ENCODE assay signal across 19 cellular contexts in the genomic region with DNA sequence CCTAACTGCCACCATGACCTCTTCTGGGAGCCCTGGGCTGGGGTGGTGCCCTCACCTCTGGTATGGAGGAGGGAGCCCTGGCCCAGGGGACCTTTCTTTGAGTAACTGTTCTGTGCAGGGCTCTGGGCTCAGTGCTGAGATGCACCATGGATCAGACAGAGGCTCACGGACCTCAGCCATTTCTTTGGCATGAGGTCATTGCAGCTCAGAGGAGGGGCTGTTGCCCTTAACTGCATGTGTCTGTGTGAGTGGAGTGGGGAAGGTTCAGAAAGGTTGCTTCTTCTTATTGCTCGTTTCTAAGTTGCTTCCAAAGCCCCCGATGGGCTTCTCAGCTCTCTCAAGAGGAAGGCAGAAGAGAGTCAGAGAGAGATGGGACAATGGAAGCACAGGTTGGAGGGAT.
DNase-seq lines count a peak whose midpoint lies in the region; ATAC-seq and TF ChIP-seq lines count a peak whose summit lies in the region.
"Had no signal": no experiment of that assay in that cellular context is flagged by ENCODE, and none has a peak within 500 bp of the region (broad histone marks: within the 10 kb centered on the region; RNA-seq: fewer than 3 reads in every experiment).

No MANE protein-coding gene starts in this region.

- H3K4ac ChIP-seq in IMR-90 (ENCODE audit: low read depth, low read length): peak overlapping the region; percentile 88

- dilution Hi-C loops in IMR-90 (cut with HindIII; ENCODE audit: low sequenced_read_pairs, unreplicated experiment): no loop called here

- H4K20me1 ChIP-seq in IMR-90 (ENCODE audit: insufficient read depth, low read length): no peaks in the 10 kb centered on the region

- peak overlapping the region; percentile 92; the same call in 2 of the 3 replicates for H2BK15ac ChIP-seq in IMR-90 (ENCODE audit: low read depth, low read length)

- H2BK120ac ChIP-seq in IMR-90 (ENCODE audit: low read depth, low read length): peak overlapping the region; percentile 86

- DNase-seq in AG08396 (ENCODE audit: low spot score): peak; percentile 69
- peak; percentile 68 for DNase-seq in IMR-90
- no peak for DNase-seq in esophagus muscularis mucosa (ENCODE audit: extremely low spot score)
- peak; percentile 57 for DNase-seq in myocyte (ENCODE audit: low read depth)
- DNase-seq in activated naive CD4-positive, alpha-beta T cell treated with anti-CD3 and anti-CD28 coated beads, Interleukin-2, amount 50 U/mL, for 16 hours: no peak
- DNase-seq in LoVo (ENCODE audit: low spot score): no peak
- DNase-seq in DMS79 (lab: John Stamatoyannopoulos, UW): no peak
- DNase-seq: activated CD4-positive, alpha-beta T cell treated with anti-CD3 and anti-CD28 coated beads for 36 hours; activated T-cell treated with anti-CD3 and anti-CD28 coated beads, Interleukin-2, amount 50 U/mL, for 48 hours; AML-193; body of pancreas; DMS53; mammary epithelial cell; MV-4-11; posterior cingulate gyrus; T-helper 1 cell had no signal

- peaks cover 40% of the 10 kb centered on the region for H3K9me1 ChIP-seq in IMR-90 (ENCODE audit: insufficient read depth, low read length)

- H2AK9ac ChIP-seq in IMR-90 (replicated peaks; ENCODE audit: low read depth, low read length, poor library complexity): peak overlapping the region; percentile 74

- H4K8ac ChIP-seq in IMR-90 (ENCODE audit: low read depth in 2 of 2, low read length in 2 of 2): peak overlapping the region; percentile 43 to 89; a peak in 3 of 4 replicates

- no peak overlapping the region for H3K9ac ChIP-seq in IMR-90 (ENCODE audit: low read depth, low read length)

- TF ChIP-seq POLR2A in IMR-90 (IDR thresholded peaks at IDR 0.05; ENCODE audit: low read depth, low read length): no peak
- TF ChIP-seq POLR2A in esophagus muscularis mucosa (IDR thresholded peaks at IDR 0.05; ENCODE audit: low read depth): no peak

- 20% methylated on average over 1 of the region's 3 CpGs; no CpG with 5 or more reads in 1 of the 2 experiments for WGBS in IMR-90 (ENCODE audit: extremely low coverage in 2 of 2, insufficient read length in 1 of 2), 2 experiments
- 57% methylated on average over 3 of the region's 3 CpGs for WGBS in esophagus muscularis mucosa

- H2BK20ac ChIP-seq in IMR-90 (ENCODE audit: low read depth, low read length): peak overlapping the region; percentile 95

- TF ChIP-seq EP300 in esophagus muscularis mucosa (IDR thresholded peaks at IDR 0.05): no peak

- H3K27me3 ChIP-seq in IMR-90 (ENCODE audit: control insufficient read depth, insufficient read depth, low read length): no peaks in the 10 kb centered on the region
- no peaks in the 10 kb centered on the region for H3K27me3 ChIP-seq in esophagus muscularis mucosa
- H3K27me3 ChIP-seq: body of pancreas had no signal

- POLR2A ChIA-PET in IMR-90 (lab: Charles Lee; ENCODE audit: unreplicated experiment): interaction anchor here (1.0 kb wide), 1 partner anchor 11 kb away, joined by 5 read pairs; no protein-coding TSS in a partner anchor

- peak overlapping the region; percentile 21; the same call in 1 of the 2 replicates for H3K23ac ChIP-seq in IMR-90 (ENCODE audit: low read depth, low read length)

- H3K56ac ChIP-seq in IMR-90 (ENCODE audit: extremely low read depth, insufficient read depth, low read length): peak overlapping the region; percentile 48; the same call in 1 of the 2 replicates

- TF ChIP-seq RAD21 in IMR-90 (IDR thresholded peaks at IDR 0.05; ENCODE audit: low read length): no peak

- H3K4me1 ChIP-seq in IMR-90 (ENCODE audit: control insufficient read depth, insufficient read depth, low read length): peaks cover 28% of the 10 kb centered on the region
- H3K4me1 ChIP-seq in esophagus muscularis mucosa: peaks cover 11 to 18% (median 15%) of the 10 kb centered on the region in 4 donors
- H3K4me1 ChIP-seq: body of pancreas had no signal

- H3K36me3 ChIP-seq in IMR-90 (ENCODE audit: control insufficient read depth, insufficient read depth, low read length) (no peaks in the 10 kb centered on the region), esophagus muscularis mucosa (no peaks in the 10 kb centered on the region)

- H3K14ac ChIP-seq in IMR-90 (replicated peaks; ENCODE audit: low read depth, low read length): peak overlapping the region; percentile 84

- H3K9me3 ChIP-seq in IMR-90 (ENCODE audit: control insufficient read depth, insufficient read depth, low read length) (peaks cover 7% of the 10 kb centered on the region), esophagus muscularis mucosa (peaks cover 0 to 5% (median 0%) of the 10 kb centered on the region in 4 donors)
- H3K9me3 ChIP-seq: body of pancreas had no signal

- no peak overlapping the region for H3K4me3 ChIP-seq in IMR-90 (ENCODE audit: insufficient read depth, low read depth, low read length)
- no peak overlapping the region for H3K4me3 ChIP-seq in esophagus muscularis mucosa
- H3K4me3 ChIP-seq: body of pancreas, GM23338 had no signal

- in situ Hi-C loops in IMR-90 (cut with MboI; ENCODE audit: low sequenced_read_pairs): no loop called here

- CTCF ChIA-PET in IMR-90 (lab: Yijun Ruan, JAX): no interaction called here

- H4K91ac ChIP-seq in IMR-90 (ENCODE audit: insufficient read depth, low read depth, low read length): peak overlapping the region; percentile 94

- H3K27ac ChIP-seq in IMR-90 (ENCODE audit: insufficient read depth, low read length) (peak overlapping the region; percentile 53), esophagus muscularis mucosa (replicated peaks in 1 of 4) (peak overlapping the region; percentile 60 to 78 (median 65))
- H3K27ac ChIP-seq: body of pancreas had no signal

- peak overlapping the region; percentile 66 for H3K18ac ChIP-seq in IMR-90 (ENCODE audit: low read depth, low read length)

- peaks cover 0 to 17% of the 10 kb centered on the region in 2 experiments; a peak in 1 of 4 replicates for H3K79me1 ChIP-seq in IMR-90 (ENCODE audit: low read depth in 1 of 2, low read length in 2 of 2)

- no peak for TF ChIP-seq CTCF in IMR-90 (conservative IDR thresholded peaks at IDR 0.05; ENCODE audit: low read depth, low read length)
- TF ChIP-seq CTCF in esophagus muscularis mucosa (IDR thresholded peaks at IDR 0.05): no peak

- BruUV-seq in IMR-90 (replicated peaks; lab: Mats Ljungman, UMichigan): no TSS peak

- peak overlapping the region; percentile 88 for H2AFZ ChIP-seq in IMR-90 (replicated peaks; ENCODE audit: low read length, poor library complexity)
- H2AFZ ChIP-seq: GM23338 had no signal

- intact Hi-C loops in IMR-90 (cut with micrococcal nuclease): no loop called here
- intact Hi-C loops in esophagus muscularis mucosa (cut with DNase I): no loop called here

- H2BK5ac ChIP-seq in IMR-90 (ENCODE audit: low read depth, low read length, poor library complexity, severe bottlenecking): peak overlapping the region; percentile 73

- ATAC-seq in IMR-90 (ENCODE audit: low read depth) (peak; percentile 79), GM18873 (IDR thresholded peaks at IDR 0.05; ENCODE audit: low FRiP score, unreplicated experiment) (no peak)
- ATAC-seq: activated CD4-positive, alpha-beta T cell treated with anti-CD3 and anti-CD28 coated beads for 36 hours; body of pancreas; GM23338; stimulated activated effector memory CD8-positive, alpha-beta T cell treated with anti-CD3 and anti-CD28 coated beads, Interleukin-12 subunit alpha, Interleukin-12 subunit beta, amount 100 ng/mL, for 72 hours had no signal

- peak overlapping the region; percentile 65 for H4K5ac ChIP-seq in IMR-90 (ENCODE audit: low read depth, low read length)

- H2AK5ac ChIP-seq in IMR-90 (ENCODE audit: low read depth, low read length): peak overlapping the region; percentile 33

- H3K4me2 ChIP-seq in IMR-90 (ENCODE audit: low read depth, low read length): peak overlapping the region; percentile 5; the same call in 1 of the 2 replicates
- H3K4me2 ChIP-seq: GM23338 had no signal

TF ChIP-seq in IMR-90, 13 proteins besides CTCF, POLR2A, EP300 and RAD21:
- TF ChIP-seq, protein P1, sequence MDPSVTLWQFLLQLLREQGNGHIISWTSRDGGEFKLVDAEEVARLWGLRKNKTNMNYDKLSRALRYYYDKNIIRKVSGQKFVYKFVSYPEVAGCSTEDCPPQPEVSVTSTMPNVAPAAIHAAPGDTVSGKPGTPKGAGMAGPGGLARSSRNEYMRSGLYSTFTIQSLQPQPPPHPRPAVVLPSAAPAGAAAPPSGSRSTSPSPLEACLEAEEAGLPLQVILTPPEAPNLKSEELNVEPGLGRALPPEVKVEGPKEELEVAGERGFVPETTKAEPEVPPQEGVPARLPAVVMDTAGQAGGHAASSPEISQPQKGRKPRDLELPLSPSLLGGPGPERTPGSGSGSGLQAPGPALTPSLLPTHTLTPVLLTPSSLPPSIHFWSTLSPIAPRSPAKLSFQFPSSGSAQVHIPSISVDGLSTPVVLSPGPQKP (IDR thresholded peaks at IDR 0.05; ENCODE audit: borderline replicate concordance, low read depth, low read length): no peak
- TF ChIP-seq CEBPB (IDR thresholded peaks at IDR 0.05; ENCODE audit: low read depth, low read length): no peak
- no peak for TF ChIP-seq BHLHE40 (IDR thresholded peaks at IDR 0.05; ENCODE audit: low read depth, low read length)
- peak; percentile 75; the same call in 1 of the 2 replicates for TF ChIP-seq MAZ (IDR thresholded peaks at IDR 0.05; ENCODE audit: borderline replicate concordance, low read depth, low read length)

Comparison
In these comparisons a context has a peak if more than half of its experiments do, and no peak if none do; other contexts are left out.
1. DNase-seq: peak in AG08396 (single experiment), IMR-90 (single experiment) and myocyte (single experiment); none in esophagus muscularis mucosa (single experiment), activated naive CD4-positive, alpha-beta T cell treated with anti-CD3 and anti-CD28 coated beads, Interleukin-2, amount 50 U/mL, for 16 hours (single experiment), LoVo (single experiment) and DMS79 (single experiment).